16 cellular contexts compared by ENCODE assay signal in genomic region chrX:20623448-20623847, GRCh38.
DNase-seq lines count a peak whose midpoint lies in the region; ATAC-seq and TF ChIP-seq lines count a peak whose summit lies in the region.
"Had no signal": no experiment of that assay in that cellular context is flagged by ENCODE, and none has a peak within 500 bp of the region (broad histone marks: within the 10 kb centered on the region; RNA-seq: fewer than 3 reads in every experiment).

No MANE protein-coding gene starts in this region.

- ATAC-seq in activated CD8-positive, alpha-beta T cell treated with anti-CD3 and anti-CD28 coated beads for 36 hours = no peak
- ATAC-seq in activated CD8-positive, alpha-beta T cell treated with anti-CD3 and anti-CD28 coated beads, Interleukin-2, amount 10 ng/mL, durations not matched to agents 7 days and 5 days = no peak
- ATAC-seq in HG02981 (IDR thresholded peaks at IDR 0.05; ENCODE audit: unreplicated experiment) = no peak
- ATAC-seq in stimulated activated naive B cell treated with anti-CD40 and anti-IgM and Interleukin-4, amounts not matched to agents 10 μg/mL and 1 μg/mL and 100 μg/mL, for 72 hours (replicated peaks) = no peak

- intact Hi-C loops in activated CD8-positive, alpha-beta T cell treated with anti-CD3 and anti-CD28 coated beads for 36 hours (cut with micrococcal nuclease) = no loop called here

- CTCF ChIA-PET in activated CD8-positive, alpha-beta T cell treated with anti-CD3 and anti-CD28 coated beads for 36 hours (lab: Charles Lee) = no interaction called here
- CTCF ChIA-PET in activated CD8-positive, alpha-beta T cell treated with anti-CD3 and anti-CD28 coated beads, Interleukin-2, amount 10 ng/mL, durations not matched to agents 7 days and 5 days (lab: Charles Lee) = no interaction called here

- peaks cover 5% of the 10 kb centered on the region for H3K4me1 Mint-ChIP-seq in activated CD8-positive, alpha-beta T cell treated with anti-CD3 and anti-CD28 coated beads for 36 hours (ENCODE audit: low read depth)
- no peaks in the 10 kb centered on the region for H3K4me1 Mint-ChIP-seq in activated CD8-positive, alpha-beta T cell treated with anti-CD3 and anti-CD28 coated beads, Interleukin-2, amount 10 ng/mL, durations not matched to agents 7 days and 5 days (ENCODE audit: low read depth)
- no peaks in the 10 kb centered on the region for H3K4me1 Mint-ChIP-seq in stimulated activated naive B cell treated with anti-CD40 and anti-IgM and Interleukin-4, amounts not matched to agents 10 μg/mL and 1 μg/mL and 100 μg/mL, for 72 hours

- POLR2A ChIA-PET in activated CD8-positive, alpha-beta T cell treated with anti-CD3 and anti-CD28 coated beads for 36 hours (lab: Charles Lee) = no interaction called here
- POLR2A ChIA-PET in activated CD8-positive, alpha-beta T cell treated with anti-CD3 and anti-CD28 coated beads, Interleukin-2, amount 10 ng/mL, durations not matched to agents 7 days and 5 days (lab: Charles Lee) = no interaction called here

- TF ChIP-seq CTCF in activated CD8-positive, alpha-beta T cell treated with anti-CD3 and anti-CD28 coated beads for 36 hours (IDR thresholded peaks at IDR 0.05) = no peak

- H3K27ac Mint-ChIP-seq in activated CD8-positive, alpha-beta T cell treated with anti-CD3 and anti-CD28 coated beads for 36 hours = no peak overlapping the region
- no peak overlapping the region for H3K27ac Mint-ChIP-seq in activated CD8-positive, alpha-beta T cell treated with anti-CD3 and anti-CD28 coated beads, Interleukin-2, amount 10 ng/mL, durations not matched to agents 7 days and 5 days
- no peak overlapping the region for H3K27ac Mint-ChIP-seq in stimulated activated naive B cell treated with anti-CD40 and anti-IgM and Interleukin-4, amounts not matched to agents 10 μg/mL and 1 μg/mL and 100 μg/mL, for 72 hours
- H3K27ac Mint-ChIP-seq: H9, type B pancreatic cell had no signal

- no peaks in the 10 kb centered on the region for H3K36me3 Mint-ChIP-seq in activated CD8-positive, alpha-beta T cell treated with anti-CD3 and anti-CD28 coated beads for 36 hours (ENCODE audit: low read depth)
- H3K36me3 Mint-ChIP-seq in activated CD8-positive, alpha-beta T cell treated with anti-CD3 and anti-CD28 coated beads, Interleukin-2, amount 10 ng/mL, durations not matched to agents 7 days and 5 days (ENCODE audit: low read depth) = no peaks in the 10 kb centered on the region
- no peaks in the 10 kb centered on the region for H3K36me3 Mint-ChIP-seq in stimulated activated naive B cell treated with anti-CD40 and anti-IgM and Interleukin-4, amounts not matched to agents 10 μg/mL and 1 μg/mL and 100 μg/mL, for 72 hours
- H3K36me3 Mint-ChIP-seq: type B pancreatic cell had no signal

- no peak overlapping the region for H3K4me3 Mint-ChIP-seq in activated CD8-positive, alpha-beta T cell treated with anti-CD3 and anti-CD28 coated beads for 36 hours
- no peak overlapping the region for H3K4me3 Mint-ChIP-seq in activated CD8-positive, alpha-beta T cell treated with anti-CD3 and anti-CD28 coated beads, Interleukin-2, amount 10 ng/mL, durations not matched to agents 7 days and 5 days
- no peak overlapping the region for H3K4me3 Mint-ChIP-seq in stimulated activated naive B cell treated with anti-CD40 and anti-IgM and Interleukin-4, amounts not matched to agents 10 μg/mL and 1 μg/mL and 100 μg/mL, for 72 hours
- H3K4me3 Mint-ChIP-seq: H9, type B pancreatic cell had no signal

- peak; percentile 1 for DNase-seq in activated CD8-positive, alpha-beta T cell treated with anti-CD3 and anti-CD28 coated beads for 36 hours
- DNase-seq in activated CD8-positive, alpha-beta T cell treated with anti-CD3 and anti-CD28 coated beads, Interleukin-2, amount 10 ng/mL, durations not matched to agents 7 days and 5 days = no peak
- DNase-seq in GM04504 (ENCODE audit: low read depth) (peak; percentile 3), amniotic epithelial cell (ENCODE audit: low read depth) (peak; percentile 10), kidney glomerular epithelial cell (lab: John Stamatoyannopoulos, UW) (peak; percentile 18), NCI-H146 treated with DMSO at 0.1 percent for 48 hours (lab: John Stamatoyannopoulos, UW; ENCODE audit: unreplicated experiment) (no peak)
- DNase-seq in stimulated activated naive B cell treated with anti-CD40 and anti-IgM and Interleukin-4, amounts not matched to agents 10 μg/mL and 1 μg/mL and 100 μg/mL, for 72 hours = no peak
- DNase-seq: amygdala, C1 segment of cervical spinal cord, DMS153, H9, MV-4-11, NCI-H2029 treated with DMSO at 0.1 percent for 48 hours, stomach had no signal

- H3K27me3 Mint-ChIP-seq in activated CD8-positive, alpha-beta T cell treated with anti-CD3 and anti-CD28 coated beads for 36 hours = peaks cover 8% of the 10 kb centered on the region
- peaks cover 8% of the 10 kb centered on the region for H3K27me3 Mint-ChIP-seq in activated CD8-positive, alpha-beta T cell treated with anti-CD3 and anti-CD28 coated beads, Interleukin-2, amount 10 ng/mL, durations not matched to agents 7 days and 5 days (ENCODE audit: low read depth)
- H3K27me3 Mint-ChIP-seq in stimulated activated naive B cell treated with anti-CD40 and anti-IgM and Interleukin-4, amounts not matched to agents 10 μg/mL and 1 μg/mL and 100 μg/mL, for 72 hours = peaks cover 6 to 9% of the 10 kb centered on the region in 2 donors
- H3K27me3 Mint-ChIP-seq: type B pancreatic cell had no signal

- H3K9me3 Mint-ChIP-seq in activated CD8-positive, alpha-beta T cell treated with anti-CD3 and anti-CD28 coated beads for 36 hours = no peaks in the 10 kb centered on the region
- no peaks in the 10 kb centered on the region for H3K9me3 Mint-ChIP-seq in activated CD8-positive, alpha-beta T cell treated with anti-CD3 and anti-CD28 coated beads, Interleukin-2, amount 10 ng/mL, durations not matched to agents 7 days and 5 days (ENCODE audit: insufficient read depth)
- H3K9me3 Mint-ChIP-seq in stimulated activated naive B cell treated with anti-CD40 and anti-IgM and Interleukin-4, amounts not matched to agents 10 μg/mL and 1 μg/mL and 100 μg/mL, for 72 hours = no peaks in the 10 kb centered on the region
- H3K9me3 Mint-ChIP-seq: type B pancreatic cell had no signal

Comparison
In these comparisons a context has a peak if more than half of its experiments do, and no peak if none do; other contexts are left out.
1. DNase-seq: peak in activated CD8-positive, alpha-beta T cell treated with anti-CD3 and anti-CD28 coated beads for 36 hours (single experiment), GM04504 (single experiment), amniotic epithelial cell (single experiment) and kidney glomerular epithelial cell (single experiment); none in activated CD8-positive, alpha-beta T cell treated with anti-CD3 and anti-CD28 coated beads, Interleukin-2, amount 10 ng/mL, durations not matched to agents 7 days and 5 days (single experiment), NCI-H146 treated with DMSO at 0.1 percent for 48 hours (single experiment) and stimulated activated naive B cell treated with anti-CD40 and anti-IgM and Interleukin-4, amounts not matched to agents 10 μg/mL and 1 μg/mL and 100 μg/mL, for 72 hours (single experiment).